25 cellular contexts compared by ENCODE assay signal in the genomic region with DNA sequence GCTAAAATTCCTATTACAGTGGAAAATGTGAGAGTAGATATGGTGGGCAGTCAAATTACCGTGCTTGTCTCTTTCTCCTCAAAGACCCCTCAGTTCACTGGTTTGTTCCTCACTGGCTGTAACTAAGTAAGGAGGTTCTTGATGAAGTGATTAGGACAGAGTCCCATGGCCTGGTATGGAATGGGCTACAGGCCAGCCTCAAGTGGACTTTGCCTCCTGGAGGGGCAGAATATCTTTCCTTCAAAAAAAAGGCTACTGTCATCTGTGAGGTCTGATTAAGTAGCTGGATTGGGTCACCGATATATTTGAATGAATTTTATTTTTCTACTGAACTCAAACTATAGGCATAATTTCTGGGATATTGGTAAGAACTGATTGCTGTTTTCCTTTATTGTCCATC.
"Had no signal": no experiment of that assay in that cellular context is flagged by ENCODE, and none has a peak within 500 bp of the region (broad histone marks: within the 10 kb centered on the region; RNA-seq: fewer than 3 reads in every experiment).

No MANE protein-coding gene starts in this region.

- H3K79me2 ChIP-seq: hepatocyte had no signal

- FAIRE-seq: colon, endothelial cell of umbilical vein, frontal cortex, kidney had no signal

- H3K27ac ChIP-seq: coronary artery, dorsolateral prefrontal cortex, esophagus muscularis mucosa, foreskin keratinocyte, gastroesophageal sphincter, heart left ventricle, hepatocyte, left ventricle myocardium inferior, lower lobe of right lung had no signal

- H3K27me3 ChIP-seq: esophagus muscularis mucosa, foreskin keratinocyte, gastroesophageal sphincter, heart left ventricle, hepatocyte had no signal

- H3K4me3 ChIP-seq: coronary artery, dorsolateral prefrontal cortex, esophagus muscularis mucosa, gastroesophageal sphincter, heart left ventricle, hepatocyte, left ventricle myocardium inferior, lower lobe of right lung, mucosa of descending colon had no signal

- H3K9me3 ChIP-seq: esophagus muscularis mucosa, gastroesophageal sphincter, heart left ventricle, left ventricle myocardium inferior, lower lobe of right lung, mucosa of descending colon had no signal

- H2AFZ ChIP-seq: hepatocyte had no signal

- H3K36me3 ChIP-seq: esophagus muscularis mucosa, gastroesophageal sphincter, heart left ventricle, left ventricle myocardium inferior, lower lobe of right lung had no signal

- ATAC-seq: foreskin keratinocyte, gastroesophageal sphincter, heart left ventricle, left colon, left lobe of liver, lower lobe of right lung, mucosa of descending colon had no signal

- H3K4me2 ChIP-seq: hepatocyte had no signal

- H3K4me1 ChIP-seq: esophagus muscularis mucosa, foreskin keratinocyte, gastroesophageal sphincter, heart left ventricle, left ventricle myocardium inferior, lower lobe of right lung had no signal

- DNase-seq: dermis blood vessel endothelial cell; dorsolateral prefrontal cortex; effector CD4-positive, alpha-beta T cell; effector memory CD4-positive, alpha-beta T cell; foreskin keratinocyte; heart left ventricle; hypothalamus; immature natural killer cell; islet precursor cell; kidney; kidney glomerular epithelial cell; left colon; left ventricle myocardium inferior; lower lobe of right lung; mesenchymal stem cell; mucosa of descending colon; naive B cell had no signal
